ENCODE assay signal across 12 cellular contexts in the genomic region with DNA sequence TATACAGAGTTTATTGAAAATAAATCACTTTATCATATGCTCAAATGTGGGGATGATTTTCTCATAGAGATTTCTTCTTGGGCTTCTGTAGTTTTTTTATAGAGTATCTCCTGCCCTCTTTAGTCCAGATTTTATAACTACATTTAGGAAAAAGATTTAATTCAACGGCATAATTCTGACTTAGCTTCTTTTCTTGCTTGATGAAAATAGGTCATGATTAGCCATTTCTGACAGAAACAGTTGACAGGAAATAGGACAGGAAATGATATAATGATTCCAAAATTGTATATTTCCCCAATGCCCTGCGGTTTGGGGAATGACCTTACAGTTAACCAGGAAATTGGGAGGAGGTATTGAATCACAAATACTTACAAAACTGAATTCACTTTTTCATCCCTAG.
DNase-seq lines count a peak whose midpoint lies in the region; ATAC-seq, FAIRE-seq and TF ChIP-seq lines count a peak whose summit lies in the region.
"Had no signal": no experiment of that assay in that cellular context is flagged by ENCODE, and none has a peak within 500 bp of the region (broad histone marks: within the 10 kb centered on the region; RNA-seq: fewer than 3 reads in every experiment).

No MANE protein-coding gene starts in this region.

- peaks cover 4% of the 10 kb centered on the region; the same call in 2 of the 3 replicates for H3K36me3 Mint-ChIP-seq in GM23338 (ENCODE audit: low read depth)
- no peaks in the 10 kb centered on the region for H3K36me3 Mint-ChIP-seq in stimulated activated naive B cell treated with anti-CD40 and anti-IgM and Interleukin-4, amounts not matched to agents 10 μg/mL and 1 μg/mL and 100 μg/mL, for 72 hours
- H3K36me3 Mint-ChIP-seq: naive B cell had no signal

- peak; percentile 80 for FAIRE-seq in pancreas (lab: Jason Lieb, UNC)

- peaks cover 9% of the 10 kb centered on the region; the same call in 2 of the 3 replicates for H3K4me1 Mint-ChIP-seq in GM23338
- no peaks in the 10 kb centered on the region for H3K4me1 Mint-ChIP-seq in stimulated activated naive B cell treated with anti-CD40 and anti-IgM and Interleukin-4, amounts not matched to agents 10 μg/mL and 1 μg/mL and 100 μg/mL, for 72 hours
- H3K4me1 Mint-ChIP-seq: naive B cell had no signal

- H3K9me2 ChIP-seq in GM23338 (ENCODE audit: insufficient read depth): no peaks in the 10 kb centered on the region

- no peaks in the 10 kb centered on the region for H3K79me2 ChIP-seq in GM23338 (replicated peaks; ENCODE audit: insufficient read depth)

- intact Hi-C loops in pancreas (cut with DNase I): no loop called here

- H3K4me1 ChIP-seq in GM23338 (ENCODE audit: insufficient read depth) (no peaks in the 10 kb centered on the region), pancreas (peaks cover 0 to 9% (median 0%) of the 10 kb centered on the region in 3 donors)

- H3K4me3 Mint-ChIP-seq in GM23338: no peak overlapping the region
- no peak overlapping the region for H3K4me3 Mint-ChIP-seq in stimulated activated naive B cell treated with anti-CD40 and anti-IgM and Interleukin-4, amounts not matched to agents 10 μg/mL and 1 μg/mL and 100 μg/mL, for 72 hours
- H3K4me3 Mint-ChIP-seq: dendritic cell treated with granulocyte-macrophage colony-stimulating factor and Interleukin-4, amounts not matched to agents 40 ng/mL and 50 ng/mL, for 4 days; naive B cell; stimulated activated naive CD8-positive, alpha-beta T cell treated with anti-CD3 and anti-CD28 coated beads, Interleukin-15, Interleukin-2, amounts not matched to agents 100 ng/mL and 50 ng/mL, for 24 hours had no signal

- H3K4me3 ChIP-seq in GM23338 (no peak overlapping the region), pancreas (no peak overlapping the region)

- peak overlapping the region; percentile 63; the same call in 1 of the 2 replicates for H3K27ac Mint-ChIP-seq in GM23338
- H3K27ac Mint-ChIP-seq in stimulated activated naive B cell treated with anti-CD40 and anti-IgM and Interleukin-4, amounts not matched to agents 10 μg/mL and 1 μg/mL and 100 μg/mL, for 72 hours: no peak overlapping the region
- H3K27ac Mint-ChIP-seq: dendritic cell treated with granulocyte-macrophage colony-stimulating factor and Interleukin-4, amounts not matched to agents 40 ng/mL and 50 ng/mL, for 4 days; stimulated activated naive CD8-positive, alpha-beta T cell treated with anti-CD3 and anti-CD28 coated beads, Interleukin-15, Interleukin-2, amounts not matched to agents 100 ng/mL and 50 ng/mL, for 24 hours had no signal

- no peaks in the 10 kb centered on the region for H3K27me3 ChIP-seq in GM23338 (ENCODE audit: insufficient read depth)
- no peaks in the 10 kb centered on the region for H3K27me3 ChIP-seq in pancreas

- no peak overlapping the region for H2AFZ ChIP-seq in GM23338

- 3 to 4% methylated on average over 2 of the region's 2 CpGs for WGBS in pancreas, 2 donors

- H3K27ac ChIP-seq in GM23338 (ENCODE audit: low read depth) (no peak overlapping the region), pancreas (no peak overlapping the region)

- ATAC-seq in GM23338 (no peak), pancreas (peak in 3 of 4 donors; percentile 68 to 79 (median 75)), GM19328 (IDR thresholded peaks at IDR 0.05; ENCODE audit: unreplicated experiment) (no peak)
- ATAC-seq in stimulated activated naive B cell treated with anti-CD40 and anti-IgM and Interleukin-4, amounts not matched to agents 10 μg/mL and 1 μg/mL and 100 μg/mL, for 72 hours (replicated peaks): no peak
- ATAC-seq: activated CD4-positive, CD25-positive, alpha-beta regulatory T cell treated with anti-CD3 and anti-CD28 coated beads, Interleukin-2, amount 50 U/mL, for 24 hours had no signal

- DNase-seq in GM23338 (ENCODE audit: low spot score) (peak; percentile 1), NCI-H69 (lab: John Stamatoyannopoulos, UW) (peak; percentile 0), dedifferentiated amniotic fluid mesenchymal stem cell (ENCODE audit: extremely low spot score) (peak; percentile 47), pancreas (no peak), NCI-H2196 (lab: John Stamatoyannopoulos, UW; ENCODE audit: unreplicated experiment) (no peak), SHP77 treated with DMSO at 0.1 percent for 48 hours (lab: John Stamatoyannopoulos, UW) (no peak)
- no peak for DNase-seq in stimulated activated naive B cell treated with anti-CD40 and anti-IgM and Interleukin-4, amounts not matched to agents 10 μg/mL and 1 μg/mL and 100 μg/mL, for 72 hours
- DNase-seq: naive B cell had no signal

- H3F3A ChIP-seq in GM23338 (replicated peaks; ENCODE audit: low read depth): no peaks in the 10 kb centered on the region

- H3K36me3 ChIP-seq in GM23338 (ENCODE audit: insufficient read depth): no peaks in the 10 kb centered on the region
- H3K36me3 ChIP-seq in pancreas: no peaks in the 10 kb centered on the region

- H3K27me3 Mint-ChIP-seq in GM23338 (ENCODE audit: insufficient read depth, low read depth, poor library complexity): no peaks in the 10 kb centered on the region
- no peaks in the 10 kb centered on the region for H3K27me3 Mint-ChIP-seq in stimulated activated naive B cell treated with anti-CD40 and anti-IgM and Interleukin-4, amounts not matched to agents 10 μg/mL and 1 μg/mL and 100 μg/mL, for 72 hours
- H3K27me3 Mint-ChIP-seq: dendritic cell treated with granulocyte-macrophage colony-stimulating factor and Interleukin-4, amounts not matched to agents 40 ng/mL and 50 ng/mL, for 4 days; naive B cell; stimulated activated naive CD8-positive, alpha-beta T cell treated with anti-CD3 and anti-CD28 coated beads, Interleukin-15, Interleukin-2, amounts not matched to agents 100 ng/mL and 50 ng/mL, for 24 hours had no signal

- H3K9me3 Mint-ChIP-seq in GM23338: peaks cover 6% of the 10 kb centered on the region
- H3K9me3 Mint-ChIP-seq in stimulated activated naive B cell treated with anti-CD40 and anti-IgM and Interleukin-4, amounts not matched to agents 10 μg/mL and 1 μg/mL and 100 μg/mL, for 72 hours: no peaks in the 10 kb centered on the region
- H3K9me3 Mint-ChIP-seq: dendritic cell treated with granulocyte-macrophage colony-stimulating factor and Interleukin-4, amounts not matched to agents 40 ng/mL and 50 ng/mL, for 4 days; stimulated activated naive CD8-positive, alpha-beta T cell treated with anti-CD3 and anti-CD28 coated beads, Interleukin-15, Interleukin-2, amounts not matched to agents 100 ng/mL and 50 ng/mL, for 24 hours had no signal

- no peak overlapping the region for H3K4me2 ChIP-seq in GM23338

- no peaks in the 10 kb centered on the region for H3K9me3 ChIP-seq in pancreas

- peak in 1 of 2 experiments; percentile 27; a peak in 2 of 4 replicates for TF ChIP-seq CTCF in GM23338 (conservative IDR thresholded peaks at IDR 0.05; ENCODE audit: low read depth in 2 of 2)
- TF ChIP-seq CTCF in pancreas (IDR thresholded peaks at IDR 0.05): peak in 1 of 4 donors; percentile 20

- no peaks in the 10 kb centered on the region for H4K20me1 ChIP-seq in GM23338 (replicated peaks; ENCODE audit: insufficient read depth)

TF ChIP-seq in GM23338, 12 proteins besides CTCF, POLR2A, EP300 and RAD21:
- TF ChIP-seq JUNB (IDR thresholded peaks at IDR 0.05; ENCODE audit: unreplicated experiment) (no peak), STAT1 (IDR thresholded peaks at IDR 0.05; ENCODE audit: unreplicated experiment) (no peak)
- TF ChIP-seq, protein P1, sequence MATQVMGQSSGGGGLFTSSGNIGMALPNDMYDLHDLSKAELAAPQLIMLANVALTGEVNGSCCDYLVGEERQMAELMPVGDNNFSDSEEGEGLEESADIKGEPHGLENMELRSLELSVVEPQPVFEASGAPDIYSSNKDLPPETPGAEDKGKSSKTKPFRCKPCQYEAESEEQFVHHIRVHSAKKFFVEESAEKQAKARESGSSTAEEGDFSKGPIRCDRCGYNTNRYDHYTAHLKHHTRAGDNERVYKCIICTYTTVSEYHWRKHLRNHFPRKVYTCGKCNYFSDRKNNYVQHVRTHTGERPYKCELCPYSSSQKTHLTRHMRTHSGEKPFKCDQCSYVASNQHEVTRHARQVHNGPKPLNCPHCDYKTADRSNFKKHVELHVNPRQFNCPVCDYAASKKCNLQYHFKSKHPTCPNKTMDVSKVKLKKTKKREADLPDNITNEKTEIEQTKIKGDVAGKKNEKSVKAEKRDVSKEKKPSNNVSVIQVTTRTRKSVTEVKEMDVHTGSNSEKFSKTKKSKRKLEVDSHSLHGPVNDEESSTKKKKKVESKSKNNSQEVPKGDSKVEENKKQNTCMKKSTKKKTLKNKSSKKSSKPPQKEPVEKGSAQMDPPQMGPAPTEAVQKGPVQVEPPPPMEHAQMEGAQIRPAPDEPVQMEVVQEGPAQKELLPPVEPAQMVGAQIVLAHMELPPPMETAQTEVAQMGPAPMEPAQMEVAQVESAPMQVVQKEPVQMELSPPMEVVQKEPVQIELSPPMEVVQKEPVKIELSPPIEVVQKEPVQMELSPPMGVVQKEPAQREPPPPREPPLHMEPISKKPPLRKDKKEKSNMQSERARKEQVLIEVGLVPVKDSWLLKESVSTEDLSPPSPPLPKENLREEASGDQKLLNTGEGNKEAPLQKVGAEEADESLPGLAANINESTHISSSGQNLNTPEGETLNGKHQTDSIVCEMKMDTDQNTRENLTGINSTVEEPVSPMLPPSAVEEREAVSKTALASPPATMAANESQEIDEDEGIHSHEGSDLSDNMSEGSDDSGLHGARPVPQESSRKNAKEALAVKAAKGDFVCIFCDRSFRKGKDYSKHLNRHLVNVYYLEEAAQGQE (IDR thresholded peaks at IDR 0.05; ENCODE audit: unreplicated experiment): no peak

Comparison
In these comparisons a context has a peak if more than half of its experiments do, and no peak if none do; other contexts are left out.
1. ATAC-seq: peak in pancreas (3 of 4); none in GM23338 (single experiment), stimulated activated naive B cell treated with anti-CD40 and anti-IgM and Interleukin-4, amounts not matched to agents 10 μg/mL and 1 μg/mL and 100 μg/mL, for 72 hours (0 of 2) and GM19328 (single experiment).
2. DNase-seq: peak in GM23338 (single experiment), NCI-H69 (single experiment) and dedifferentiated amniotic fluid mesenchymal stem cell (single experiment); none in pancreas (0 of 6), NCI-H2196 (single experiment), stimulated activated naive B cell treated with anti-CD40 and anti-IgM and Interleukin-4, amounts not matched to agents 10 μg/mL and 1 μg/mL and 100 μg/mL, for 72 hours (single experiment) and SHP77 treated with DMSO at 0.1 percent for 48 hours (single experiment).